Comparison of ENCODE assay signal across 1 cellular context in the genomic region with DNA sequence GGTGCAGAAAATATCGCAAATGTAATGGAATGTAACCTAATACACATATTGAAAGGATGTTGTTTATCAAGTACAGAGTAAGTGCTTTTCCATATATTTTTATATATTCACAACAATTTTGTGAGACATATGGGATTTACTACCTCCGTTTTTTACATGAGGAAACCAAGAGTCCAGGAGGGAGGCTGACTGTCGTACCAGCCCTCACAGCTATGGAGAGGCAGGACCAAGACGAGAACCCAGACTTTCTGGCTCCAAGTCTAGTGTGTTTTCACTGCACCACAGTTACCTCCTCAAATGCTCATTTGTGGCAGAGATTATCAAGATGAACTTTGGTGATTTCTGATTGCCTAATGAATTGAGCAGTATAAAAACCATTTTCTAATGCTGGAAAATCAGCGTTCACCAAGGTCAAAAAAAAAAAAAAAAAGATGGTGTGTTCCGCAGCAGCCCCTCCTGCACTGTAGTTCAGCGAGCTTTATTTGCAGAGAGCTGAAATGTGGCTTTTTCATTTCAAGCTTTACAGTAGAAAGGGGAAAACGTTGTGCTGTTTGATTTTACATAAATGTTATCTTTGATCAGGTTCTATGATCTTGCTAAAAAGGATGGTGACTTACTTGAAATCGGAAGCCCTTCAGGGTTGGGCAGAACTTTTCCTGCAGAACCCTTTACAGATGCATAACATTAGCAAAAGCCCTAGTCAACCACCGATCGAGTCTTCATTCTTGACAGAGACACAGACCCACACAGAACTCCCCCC.
TF ChIP-seq lines count a peak whose summit lies in the region.

No MANE protein-coding gene starts in this region.

TF ChIP-seq in HCT116, 20 proteins besides CTCF, POLR2A, EP300 and RAD21 (continued from another document):
- TF ChIP-seq CBX3 (IDR thresholded peaks at IDR 0.05; ENCODE audit: low read depth) (no peak), ZBTB33 (IDR thresholded peaks at IDR 0.05; ENCODE audit: extremely low read depth, insufficient replicate concordance, low read length) (no peak), SRF (IDR thresholded peaks at IDR 0.05; ENCODE audit: low read depth) (no peak), SP1 (IDR thresholded peaks at IDR 0.05; ENCODE audit: low read depth) (no peak), EGR1 (IDR thresholded peaks at IDR 0.05; ENCODE audit: low read depth) (no peak), ZFX (IDR thresholded peaks at IDR 0.05) (no peak), EZH2phosphoT487 (IDR thresholded peaks at IDR 0.05; ENCODE audit: borderline replicate concordance) (no peak), POLR2AphosphoS5 (IDR thresholded peaks at IDR 0.05; ENCODE audit: low read depth, low read length) (no peak), FOSL1 (IDR thresholded peaks at IDR 0.05; ENCODE audit: low read depth) (no peak)
TF ChIP-seq in HCT116: peak in this region for 0.
